Comparison of ENCODE assay signal across 25 cellular contexts in the genomic region with DNA sequence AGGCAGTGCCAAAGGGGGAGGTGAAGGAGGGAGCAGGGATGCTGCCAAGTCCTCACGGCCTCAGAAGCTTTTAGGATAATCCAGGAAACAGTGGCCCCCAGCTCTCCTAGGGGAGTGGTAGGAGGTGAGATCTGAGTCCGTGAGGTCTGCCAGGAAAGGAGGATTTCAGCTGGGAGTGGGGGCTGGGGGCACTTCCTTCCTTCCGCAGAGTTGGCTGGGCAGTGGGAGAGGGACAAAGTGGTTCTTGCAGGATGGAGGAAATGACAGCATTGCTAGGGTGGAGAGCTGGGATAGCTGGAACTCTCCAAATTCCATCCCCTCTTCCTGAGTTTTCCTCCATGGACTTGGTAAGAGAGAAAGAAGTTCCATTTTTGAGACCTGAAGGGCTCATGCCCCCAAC. TPM values are rescaled to one million over a fixed set of nuclear protein-coding genes. Genes with fewer than 3 reads are reported as not detected.
"Had no signal": no experiment of that assay in that cellular context is flagged by ENCODE, and none has a peak within 500 bp of the region (broad histone marks: within the 10 kb centered on the region; RNA-seq: fewer than 3 reads in every experiment).

No MANE protein-coding gene starts in this region.

- H3K27ac ChIP-seq: ascending aorta, breast epithelium, pancreas, testis had no signal

- ATAC-seq: left colon; natural killer cell; pancreas; sciatic nerve; stimulated activated memory B cell treated with anti-CD40 and anti-IgM and Interleukin-4, amounts not matched to agents 10 μg/mL and 1 μg/mL and 100 μg/mL, for 72 hours had no signal

- H3K9me3 Mint-ChIP-seq: activated naive CD4-positive, alpha-beta T cell treated with anti-CD3 and anti-CD28 coated beads, Interleukin-2, amount 50 U/mL, for 24 hours; natural killer cell; stimulated activated memory B cell treated with anti-CD40 and anti-IgM and Interleukin-4, amounts not matched to agents 10 μg/mL and 1 μg/mL and 100 μg/mL, for 72 hours; type B pancreatic cell had no signal

- H3K36me3 Mint-ChIP-seq: natural killer cell; stimulated activated memory B cell treated with anti-CD40 and anti-IgM and Interleukin-4, amounts not matched to agents 10 μg/mL and 1 μg/mL and 100 μg/mL, for 72 hours; type B pancreatic cell had no signal

- H3K36me3 ChIP-seq: ascending aorta, breast epithelium, pancreas had no signal

- H3K4me1 ChIP-seq: breast epithelium had no signal

- H3K4me3 Mint-ChIP-seq: activated naive CD4-positive, alpha-beta T cell treated with anti-CD3 and anti-CD28 coated beads, Interleukin-2, amount 50 U/mL, for 24 hours; natural killer cell; stimulated activated memory B cell treated with anti-CD40 and anti-IgM and Interleukin-4, amounts not matched to agents 10 μg/mL and 1 μg/mL and 100 μg/mL, for 72 hours; type B pancreatic cell had no signal

- H3K27me3 ChIP-seq: testis had no signal

- H3K27ac Mint-ChIP-seq: natural killer cell; stimulated activated memory B cell treated with anti-CD40 and anti-IgM and Interleukin-4, amounts not matched to agents 10 μg/mL and 1 μg/mL and 100 μg/mL, for 72 hours; type B pancreatic cell had no signal

- H3K9me3 ChIP-seq: ascending aorta, breast epithelium, pancreas, testis had no signal

- H3K4me3 ChIP-seq: ascending aorta, breast epithelium, pancreas, smooth muscle cell, testis had no signal

- DNase-seq: activated CD4-positive, alpha-beta T cell treated with anti-CD3 and anti-CD28 coated beads for 48 hours; activated CD4-positive, CD25-positive, alpha-beta regulatory T cell; activated CD8-positive, alpha-beta memory T cell treated with anti-CD3 and anti-CD28 coated beads, Interleukin-2, amount 50 U/mL, for 48 hours; activated effector memory CD4-positive, alpha-beta T cell treated with Interleukin-2 at 50 U/mL for 16 hours; activated T-cell treated with anti-CD3 and anti-CD28 coated beads, Interleukin-2, amount 50 U/mL, for 48 hours; effector memory CD4-positive, alpha-beta T cell; foreskin fibroblast; hippocampal formation; left colon; mammary epithelial cell; natural killer cell; pancreas; stimulated activated CD4-positive, alpha-beta T cell treated with anti-CD3 and anti-CD28 coated beads, Interleukin-4, amount 100 ng/mL, for 4 hours; T-helper 1 cell; T-helper 9 cell; testis had no signal

RNA-seq across cellular contexts. Expression of gene LRRC46, which starts 24.3 kb away (rescaled TPM):
- total RNA-seq: ascending aorta, glomerular endothelial cell, pulmonary artery endothelial cell, smooth muscle cell had no signal
